ENCODE assay signal across 14 cellular contexts in the genomic region with DNA sequence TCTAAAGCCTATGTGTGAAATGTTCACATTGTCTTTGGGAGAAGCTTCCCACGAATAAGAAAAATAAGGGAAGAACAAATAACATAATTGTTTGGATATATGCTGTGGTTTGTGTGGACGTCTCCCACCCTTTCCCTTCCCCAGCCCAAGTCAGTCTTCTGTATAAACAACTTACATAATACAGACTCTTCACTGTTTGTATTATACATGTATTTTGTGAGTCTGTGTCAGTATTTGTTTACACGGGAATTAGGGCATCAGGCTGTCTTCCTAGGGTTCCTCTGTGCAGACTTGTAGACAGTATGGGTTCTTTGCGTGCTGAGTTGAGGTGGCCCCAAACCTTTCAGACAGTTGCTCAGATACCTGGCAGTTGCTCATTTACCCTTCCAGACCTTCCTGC.
A peak's percentile ranks its signal among the peaks of the same experiment; 100 is the strongest.
DNase-seq lines count a peak whose midpoint lies in the region; ATAC-seq and TF ChIP-seq lines count a peak whose summit lies in the region.
"Had no signal": no experiment of that assay in that cellular context is flagged by ENCODE, and none has a peak within 500 bp of the region (broad histone marks: within the 10 kb centered on the region; RNA-seq: fewer than 3 reads in every experiment).

No MANE protein-coding gene starts in this region.

- H3K9ac ChIP-seq in iPS-15b (ENCODE audit: low read depth, low read length) (peak overlapping the region; percentile 17), smooth muscle cell (ENCODE audit: low read depth) (no peak overlapping the region)
- H3K9ac ChIP-seq: SK-N-SH had no signal

- 57% methylated on average over 4 of the region's 4 CpGs for WGBS in smooth muscle cell (ENCODE audit: low lambda C conversion rate)

- H3K27ac ChIP-seq in GM23338 (ENCODE audit: low read depth): no peak overlapping the region
- peak overlapping the region; percentile 8 for H3K27ac ChIP-seq in VCaP
- H3K27ac ChIP-seq in smooth muscle cell (ENCODE audit: low read depth): no peak overlapping the region
- H3K27ac ChIP-seq: C4-2B, HL-60 had no signal

- H2AFZ ChIP-seq in GM23338 (no peak overlapping the region), smooth muscle cell (ENCODE audit: low read depth) (no peak overlapping the region)

- peaks cover 2% of the 10 kb centered on the region for H3K27me3 Mint-ChIP-seq in GM23338 (ENCODE audit: insufficient read depth, low read depth, poor library complexity)
- H3K27me3 Mint-ChIP-seq in activated CD4-positive, alpha-beta memory T cell treated with anti-CD3 and anti-CD28 coated beads, Interleukin-2, amount 10 ng/mL, durations not matched to agents 7 days and 5 days: no peaks in the 10 kb centered on the region

- ATAC-seq in GM23338 (no peak), GM19455 (IDR thresholded peaks at IDR 0.05; ENCODE audit: unreplicated experiment) (no peak), HG03159 (IDR thresholded peaks at IDR 0.05; ENCODE audit: unreplicated experiment) (no peak)

- H3F3A ChIP-seq in GM23338 (replicated peaks; ENCODE audit: low read depth) (no peaks in the 10 kb centered on the region), smooth muscle cell (ENCODE audit: low read depth) (no peaks in the 10 kb centered on the region)

- H4K20me1 ChIP-seq in GM23338 (replicated peaks; ENCODE audit: insufficient read depth) (peaks cover 55% of the 10 kb centered on the region), smooth muscle cell (ENCODE audit: low read depth) (peaks cover 99% of the 10 kb centered on the region)

- no peak for DNase-seq in GM23338 (ENCODE audit: low spot score)
- DNase-seq in smooth muscle cell (lab: John Stamatoyannopoulos, UW; ENCODE audit: unreplicated experiment): no peak
- DNase-seq in activated CD4-positive, alpha-beta memory T cell treated with anti-CD3 and anti-CD28 coated beads, Interleukin-2, amount 10 ng/mL, durations not matched to agents 7 days and 5 days: no peak
- DNase-seq: DMS 273 treated with DMSO at 0.1 percent for 48 hours, NCI-H187, NCI-H345, NCI-H526 treated with DMSO at 0.1 percent for 48 hours, SK-N-SH had no signal

- peaks cover 33% of the 10 kb centered on the region for H3K4me1 Mint-ChIP-seq in GM23338
- H3K4me1 Mint-ChIP-seq in activated CD4-positive, alpha-beta memory T cell treated with anti-CD3 and anti-CD28 coated beads, Interleukin-2, amount 10 ng/mL, durations not matched to agents 7 days and 5 days: no peaks in the 10 kb centered on the region

- H3K4me3 Mint-ChIP-seq in GM23338: no peak overlapping the region
- H3K4me3 Mint-ChIP-seq in activated CD4-positive, alpha-beta memory T cell treated with anti-CD3 and anti-CD28 coated beads, Interleukin-2, amount 10 ng/mL, durations not matched to agents 7 days and 5 days: no peak overlapping the region

- H3K4me1 ChIP-seq in GM23338 (ENCODE audit: insufficient read depth) (peaks cover 35% of the 10 kb centered on the region), iPS-15b (ENCODE audit: control insufficient read depth, insufficient read depth, low read length) (peaks cover 11% of the 10 kb centered on the region), smooth muscle cell (ENCODE audit: low read depth) (peaks cover 26% of the 10 kb centered on the region)

- CTCF ChIA-PET in activated CD4-positive, alpha-beta memory T cell treated with anti-CD3 and anti-CD28 coated beads, Interleukin-2, amount 10 ng/mL, durations not matched to agents 7 days and 5 days (lab: Charles Lee): no interaction called here

- no peaks in the 10 kb centered on the region; the same call in 2 of the 3 replicates for H3K9me3 Mint-ChIP-seq in GM23338
- no peaks in the 10 kb centered on the region for H3K9me3 Mint-ChIP-seq in activated CD4-positive, alpha-beta memory T cell treated with anti-CD3 and anti-CD28 coated beads, Interleukin-2, amount 10 ng/mL, durations not matched to agents 7 days and 5 days

- no peaks in the 10 kb centered on the region for H3K9me2 ChIP-seq in GM23338 (ENCODE audit: insufficient read depth)
- H3K9me2 ChIP-seq: SK-N-SH had no signal

- H3K4me2 ChIP-seq in GM23338 (no peak overlapping the region), smooth muscle cell (peak overlapping the region; percentile 13)
- H3K4me2 ChIP-seq: SK-N-SH had no signal

- peaks cover 100% of the 10 kb centered on the region for H3K79me2 ChIP-seq in GM23338 (replicated peaks; ENCODE audit: insufficient read depth)
- peaks cover 98% of the 10 kb centered on the region for H3K79me2 ChIP-seq in smooth muscle cell (ENCODE audit: low read depth)

- no peaks in the 10 kb centered on the region for H3K36me3 Mint-ChIP-seq in GM23338 (ENCODE audit: low read depth)
- no peaks in the 10 kb centered on the region for H3K36me3 Mint-ChIP-seq in activated CD4-positive, alpha-beta memory T cell treated with anti-CD3 and anti-CD28 coated beads, Interleukin-2, amount 10 ng/mL, durations not matched to agents 7 days and 5 days (ENCODE audit: low read depth)

- H3K4me3 ChIP-seq in GM23338 (no peak overlapping the region), iPS-15b (ENCODE audit: low read depth, low read length) (no peak overlapping the region), smooth muscle cell (no peak overlapping the region)

- H3K9me3 ChIP-seq in iPS-15b (ENCODE audit: control insufficient read depth, insufficient read depth, low read length): no peaks in the 10 kb centered on the region
- no peaks in the 10 kb centered on the region for H3K9me3 ChIP-seq in smooth muscle cell (replicated peaks; ENCODE audit: low read depth)
- H3K9me3 ChIP-seq: SK-N-SH had no signal

- no peaks in the 10 kb centered on the region for H3K36me3 ChIP-seq in GM23338 (ENCODE audit: insufficient read depth)
- no peaks in the 10 kb centered on the region for H3K36me3 ChIP-seq in iPS-15b (ENCODE audit: control insufficient read depth, insufficient read depth, low read length)
- no peaks in the 10 kb centered on the region for H3K36me3 ChIP-seq in smooth muscle cell (ENCODE audit: low read depth)

- H3K27ac Mint-ChIP-seq in GM23338: 0 out of 2 replicates have a peak overlapping the region, but pooled peaks have one; percentile 25
- H3K27ac Mint-ChIP-seq in activated CD4-positive, alpha-beta memory T cell treated with anti-CD3 and anti-CD28 coated beads, Interleukin-2, amount 10 ng/mL, durations not matched to agents 7 days and 5 days: no peak overlapping the region

- TF ChIP-seq CTCF in GM23338 (conservative IDR thresholded peaks at IDR 0.05; ENCODE audit: low read depth in 2 of 2): no peak
- no peak for TF ChIP-seq CTCF in VCaP (conservative IDR thresholded peaks at IDR 0.05)
- no peak for TF ChIP-seq CTCF in smooth muscle cell (IDR thresholded peaks at IDR 0.05; ENCODE audit: borderline replicate concordance, insufficient read depth, poor library complexity, severe bottlenecking)

- POLR2A ChIA-PET in activated CD4-positive, alpha-beta memory T cell treated with anti-CD3 and anti-CD28 coated beads, Interleukin-2, amount 10 ng/mL, durations not matched to agents 7 days and 5 days (lab: Charles Lee): no interaction called here

- H3K27me3 ChIP-seq in GM23338 (ENCODE audit: insufficient read depth) (no peaks in the 10 kb centered on the region), iPS-15b (ENCODE audit: control insufficient read depth, insufficient read depth, low read length) (no peaks in the 10 kb centered on the region), smooth muscle cell (ENCODE audit: low read depth) (no peaks in the 10 kb centered on the region)

TF ChIP-seq in GM23338, 12 proteins besides CTCF, POLR2A, EP300 and RAD21 (continues in another document):
- TF ChIP-seq STAT1 (IDR thresholded peaks at IDR 0.05; ENCODE audit: unreplicated experiment): no peak
